11 cellular contexts compared by ENCODE assay signal in the genomic region with DNA sequence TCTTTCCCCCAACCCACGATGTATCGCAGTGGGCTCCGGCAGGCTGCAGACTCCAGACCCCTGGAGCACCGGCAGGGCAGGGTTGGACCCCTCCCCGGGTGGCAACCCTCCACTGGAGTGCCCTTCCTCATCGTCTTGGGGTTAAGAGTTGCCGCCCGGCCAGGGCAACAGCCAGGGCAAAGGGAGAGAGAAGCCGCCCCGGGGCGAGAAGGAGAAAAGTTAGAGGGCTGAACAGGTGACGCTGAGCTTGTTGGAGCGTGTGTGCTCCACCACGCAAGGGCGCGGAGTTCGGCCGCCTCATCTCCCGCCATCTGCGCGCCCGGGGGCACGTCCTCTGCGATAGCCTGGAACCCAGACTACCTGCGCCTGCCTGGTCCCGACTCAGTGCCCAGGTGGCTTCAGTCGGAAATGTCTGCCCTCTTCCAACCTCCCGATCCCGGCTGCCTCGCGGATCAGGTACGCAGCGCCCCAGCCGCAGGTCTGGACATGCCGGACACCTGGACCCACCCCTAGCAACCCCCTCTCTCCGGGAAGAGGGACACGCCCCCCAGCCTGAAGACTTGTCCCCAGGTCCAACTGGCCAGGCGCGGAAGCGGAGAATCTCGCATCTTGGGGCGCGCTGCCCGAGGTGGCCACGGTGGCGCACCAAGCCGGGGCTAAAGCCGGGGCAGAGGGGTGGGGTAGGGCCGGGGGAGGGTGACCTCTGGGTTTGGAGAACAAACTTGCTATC. TPM values are rescaled to one million over a fixed set of nuclear protein-coding genes. Genes with fewer than 3 reads are reported as not detected.
DNase-seq lines count a peak whose midpoint lies in the region; ATAC-seq and TF ChIP-seq lines count a peak whose summit lies in the region.
"Had no signal": no experiment of that assay in that cellular context is flagged by ENCODE, and none has a peak within 500 bp of the region (broad histone marks: within the 10 kb centered on the region; RNA-seq: fewer than 3 reads in every experiment).

No MANE protein-coding gene starts in this region.

- intact Hi-C loops in activated naive CD4-positive, alpha-beta T cell treated with anti-CD3 and anti-CD28 coated beads for 36 hours (cut with micrococcal nuclease) = no loop called here

- H3K27me3 Mint-ChIP-seq in activated naive CD4-positive, alpha-beta T cell treated with anti-CD3 and anti-CD28 coated beads for 36 hours (ENCODE audit: low read depth) = peaks cover 51% of the 10 kb centered on the region
- peaks cover 57% of the 10 kb centered on the region for H3K27me3 Mint-ChIP-seq in activated naive CD8-positive, alpha-beta T cell treated with anti-CD3 and anti-CD28 coated beads, Interleukin-2, amount 50 U/mL, for 24 hours
- H3K27me3 Mint-ChIP-seq in HFFc6 (ENCODE audit: insufficient read depth) = peaks cover 38% of the 10 kb centered on the region

- peak overlapping the region; percentile 43 for H3K4me3 Mint-ChIP-seq in activated naive CD4-positive, alpha-beta T cell treated with anti-CD3 and anti-CD28 coated beads for 36 hours
- peak overlapping the region; percentile 36 for H3K4me3 Mint-ChIP-seq in activated naive CD8-positive, alpha-beta T cell treated with anti-CD3 and anti-CD28 coated beads, Interleukin-2, amount 50 U/mL, for 24 hours
- H3K4me3 Mint-ChIP-seq in HFFc6 = no peak overlapping the region

- peak overlapping the region; percentile 37 for H3K4me3 ChIP-seq in kidney epithelial cell (ENCODE audit: low read depth, low read length)

- H3K27me3 ChIP-seq in kidney epithelial cell (ENCODE audit: control insufficient read depth, insufficient read depth, low read length) = peaks cover 45% of the 10 kb centered on the region

- H3K36me3 Mint-ChIP-seq in activated naive CD4-positive, alpha-beta T cell treated with anti-CD3 and anti-CD28 coated beads for 36 hours (ENCODE audit: low read depth) = no peaks in the 10 kb centered on the region
- no peaks in the 10 kb centered on the region for H3K36me3 Mint-ChIP-seq in activated naive CD4-positive, alpha-beta T cell treated with anti-CD3 and anti-CD28 coated beads, Interleukin-2, amount 50 U/mL, for 72 hours
- no peaks in the 10 kb centered on the region for H3K36me3 Mint-ChIP-seq in activated naive CD8-positive, alpha-beta T cell treated with anti-CD3 and anti-CD28 coated beads, Interleukin-2, amount 50 U/mL, for 24 hours (ENCODE audit: low read depth)
- no peaks in the 10 kb centered on the region for H3K36me3 Mint-ChIP-seq in HFFc6 (ENCODE audit: low read depth)

- H3K27ac Mint-ChIP-seq in activated naive CD4-positive, alpha-beta T cell treated with anti-CD3 and anti-CD28 coated beads for 36 hours = no peak overlapping the region
- no peak overlapping the region for H3K27ac Mint-ChIP-seq in activated naive CD4-positive, alpha-beta T cell treated with anti-CD3 and anti-CD28 coated beads, Interleukin-2, amount 50 U/mL, for 72 hours
- H3K27ac Mint-ChIP-seq in activated naive CD8-positive, alpha-beta T cell treated with anti-CD3 and anti-CD28 coated beads, Interleukin-2, amount 50 U/mL, for 24 hours = no peak overlapping the region
- H3K27ac Mint-ChIP-seq in HFFc6 = no peak overlapping the region

- H3K36me3 ChIP-seq in kidney epithelial cell (ENCODE audit: control insufficient read depth, insufficient read depth, low read length) = no peaks in the 10 kb centered on the region

- peaks cover 15% of the 10 kb centered on the region for H3K4me1 Mint-ChIP-seq in activated naive CD4-positive, alpha-beta T cell treated with anti-CD3 and anti-CD28 coated beads for 36 hours (ENCODE audit: low read depth)
- peaks cover 14% of the 10 kb centered on the region for H3K4me1 Mint-ChIP-seq in activated naive CD8-positive, alpha-beta T cell treated with anti-CD3 and anti-CD28 coated beads, Interleukin-2, amount 50 U/mL, for 24 hours
- H3K4me1 Mint-ChIP-seq in HFFc6 (ENCODE audit: low read depth) = no peaks in the 10 kb centered on the region

- no peaks in the 10 kb centered on the region for H3K9me3 Mint-ChIP-seq in activated naive CD4-positive, alpha-beta T cell treated with anti-CD3 and anti-CD28 coated beads for 36 hours
- no peaks in the 10 kb centered on the region for H3K9me3 Mint-ChIP-seq in activated naive CD4-positive, alpha-beta T cell treated with anti-CD3 and anti-CD28 coated beads, Interleukin-2, amount 50 U/mL, for 72 hours
- H3K9me3 Mint-ChIP-seq in activated naive CD8-positive, alpha-beta T cell treated with anti-CD3 and anti-CD28 coated beads, Interleukin-2, amount 50 U/mL, for 24 hours = no peaks in the 10 kb centered on the region
- no peaks in the 10 kb centered on the region for H3K9me3 Mint-ChIP-seq in HFFc6

- TF ChIP-seq CTCF in kidney epithelial cell (IDR thresholded peaks at IDR 0.05; ENCODE audit: insufficient read depth, low read length, poor library complexity, severe bottlenecking) = no peak
- no peak for TF ChIP-seq CTCF in HFFc6 (IDR thresholded peaks at IDR 0.05)

- H3K27ac ChIP-seq in substantia nigra (ENCODE audit: low read depth, low read length, poor library complexity, severe bottlenecking) = peak overlapping the region; percentile 73

- ATAC-seq in activated naive CD4-positive, alpha-beta T cell treated with anti-CD3 and anti-CD28 coated beads, Interleukin-2, amount 50 U/mL, for 72 hours = no peak
- ATAC-seq in activated naive CD8-positive, alpha-beta T cell treated with anti-CD3 and anti-CD28 coated beads, Interleukin-2, amount 50 U/mL, for 24 hours = no peak
- ATAC-seq in HG03457 (IDR thresholded peaks at IDR 0.05; ENCODE audit: unreplicated experiment) = no peak

- CTCF ChIA-PET in activated naive CD4-positive, alpha-beta T cell treated with anti-CD3 and anti-CD28 coated beads for 36 hours (lab: Charles Lee) = interaction anchor here (1.0 kb wide), 1 partner anchor 257 kb away, joined by 3 read pairs; no protein-coding TSS in a partner anchor

- DNase-seq in activated naive CD4-positive, alpha-beta T cell treated with anti-CD3 and anti-CD28 coated beads for 36 hours = no peak
- DNase-seq in activated naive CD4-positive, alpha-beta T cell treated with anti-CD3 and anti-CD28 coated beads, Interleukin-2, amount 50 U/mL, for 72 hours (ENCODE audit: low spot score in 2 of 2) = no peak
- DNase-seq in activated naive CD8-positive, alpha-beta T cell treated with anti-CD3 and anti-CD28 coated beads, Interleukin-2, amount 50 U/mL, for 24 hours = no peak
- no peak for DNase-seq in kidney epithelial cell (ENCODE audit: low read depth)
- DNase-seq in substantia nigra (lab: John Stamatoyannopoulos, UW) = peak in 1 of 49 donors; percentile 33
- DNase-seq in T-helper 9 cell = no peak
- DNase-seq in HFFc6 = no peak
- DNase-seq: GOT3, left cardiac atrium, OCI-M1 had no signal

RNA-seq across cellular contexts. Expression of gene DSCAML1, which starts 1.1 kb away (rescaled TPM):
- total RNA-seq in activated naive CD4-positive, alpha-beta T cell treated with anti-CD3 and anti-CD28 coated beads for 36 hours = under 1 TPM; 0.17 to 0.30 TPM
- total RNA-seq in activated naive CD4-positive, alpha-beta T cell treated with anti-CD3 and anti-CD28 coated beads, Interleukin-2, amount 50 U/mL, for 72 hours = 1 to 10 TPM; 2.5 to 5.0 TPM
- 0.21 and 3.1 TPM in 2 replicates for total RNA-seq in kidney epithelial cell
- not detected for total RNA-seq in HFFc6 (2021; fragmentation: NEBNext Ultra II Directional; extraction: Animal tissue kit (Norgen Biotek cat#: 25700))

RNA-seq across cellular contexts. Expression of gene FXYD2, which starts 28.7 kb away (rescaled TPM):
- 1 to 10 TPM in 1 of 2 experiments, not detected in 1; 1.1 TPM for total RNA-seq in activated naive CD4-positive, alpha-beta T cell treated with anti-CD3 and anti-CD28 coated beads for 36 hours
- 1 to 10 TPM; 1.6 to 4.8 TPM for total RNA-seq in activated naive CD4-positive, alpha-beta T cell treated with anti-CD3 and anti-CD28 coated beads, Interleukin-2, amount 50 U/mL, for 72 hours
- total RNA-seq in kidney epithelial cell = 5.0 and 7.5 TPM in 2 replicates
- under 1 TPM in 1 of 6 experiments, not detected in 5; 0.40 TPM for total RNA-seq in HFFc6 (2021; fragmentation: NEBNext Ultra II Directional; extraction: Animal tissue kit (Norgen Biotek cat#: 25700))
